7 cellular contexts compared by ENCODE assay signal in the genomic region with DNA sequence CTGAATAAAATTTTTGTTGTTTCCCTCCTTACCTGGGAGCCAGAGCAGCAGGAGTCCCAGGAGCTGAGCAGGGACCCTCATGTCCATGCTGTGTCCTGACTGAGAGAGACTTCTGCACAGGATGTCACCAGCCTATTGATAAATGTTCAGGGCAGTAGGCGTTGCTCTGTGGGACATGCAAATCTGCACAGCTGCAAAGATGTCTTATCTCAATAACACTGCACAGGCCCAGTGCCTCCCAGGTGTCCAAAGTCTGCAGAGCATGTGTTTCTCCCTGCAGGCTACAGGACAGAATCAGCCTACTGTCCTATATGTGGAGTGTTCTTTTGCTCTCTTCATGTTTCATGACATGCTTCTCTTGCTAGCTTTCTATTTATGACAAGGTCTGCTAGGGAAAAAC.
DNase-seq lines count a peak whose midpoint lies in the region; ATAC-seq and TF ChIP-seq lines count a peak whose summit lies in the region.
"Not testable (repeated sequence)": the region's sequence is repeated elsewhere in the genome, so short reads cannot be mapped to it uniquely, and the experiment has no call there.

No MANE protein-coding gene starts in this region.

- ATAC-seq in GM18868 (IDR thresholded peaks at IDR 0.05; ENCODE audit: unreplicated experiment) (peak; percentile 78), GM19463 (IDR thresholded peaks at IDR 0.05; ENCODE audit: unreplicated experiment) (peak; percentile 51), HG02610 (IDR thresholded peaks at IDR 0.05; ENCODE audit: unreplicated experiment) (peak; percentile 66), HG02885 (IDR thresholded peaks at IDR 0.05; ENCODE audit: poor library complexity, unreplicated experiment) (peak; percentile 69), HG03442 (IDR thresholded peaks at IDR 0.05; ENCODE audit: unreplicated experiment) (peak; percentile 67), mucosa of descending colon (peak; percentile 36)

- not testable (repeated sequence) for DNase-seq in mucosa of descending colon

- intact Hi-C loops in mucosa of descending colon (cut with DNase I, micrococcal nuclease), result not testable (repeated sequence)

- H3K36me3 ChIP-seq in mucosa of descending colon (ENCODE audit: low read depth), result not testable (repeated sequence)

- TF ChIP-seq CTCF in mucosa of descending colon (IDR thresholded peaks at IDR 0.05), result not testable (repeated sequence)

- not testable (repeated sequence) for H3K9me3 ChIP-seq in mucosa of descending colon

- not testable (repeated sequence) for H3K4me3 ChIP-seq in mucosa of descending colon

- H3K4me1 ChIP-seq in mucosa of descending colon (ENCODE audit: low read depth), result not testable (repeated sequence)

- TF ChIP-seq POLR2A in Raji (IDR thresholded peaks at IDR 0.05; ENCODE audit: insufficient read depth, low read depth, low read length), result peak; percentile 39; the same call in 1 of the 2 replicates
